Comparison of ENCODE assay signal across 19 cellular contexts in the genomic region with DNA sequence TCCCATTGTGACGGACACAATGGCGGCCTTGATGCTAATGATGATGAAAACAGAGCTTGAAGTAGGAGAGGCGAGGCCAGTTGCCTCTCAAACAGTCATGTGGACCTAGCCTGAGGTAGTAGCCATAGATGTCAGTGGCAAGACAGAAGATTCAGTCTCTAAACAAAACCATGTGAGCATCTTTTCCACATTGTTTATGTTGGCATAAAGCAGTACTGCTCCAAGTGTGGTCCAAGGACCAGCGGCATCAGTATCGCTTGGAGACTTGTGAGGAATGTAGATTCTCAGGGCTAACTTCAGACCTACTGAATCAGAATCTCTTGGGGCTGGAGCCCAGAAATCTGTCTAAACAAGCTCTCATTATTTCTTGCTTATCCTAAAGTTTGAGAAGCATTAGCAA.
A peak's percentile ranks its signal among the peaks of the same experiment; 100 is the strongest.
DNase-seq lines count a peak whose midpoint lies in the region; ATAC-seq and TF ChIP-seq lines count a peak whose summit lies in the region.
"Had no signal": no experiment of that assay in that cellular context is flagged by ENCODE, and none has a peak within 500 bp of the region (broad histone marks: within the 10 kb centered on the region; RNA-seq: fewer than 3 reads in every experiment).

No MANE protein-coding gene starts in this region.

- ATAC-seq in RWPE2 (ENCODE audit: low read depth) = no peak
- ATAC-seq: activated naive CD4-positive, alpha-beta T cell treated with anti-CD3 and anti-CD28 coated beads, Interleukin-2, amount 50 U/mL, for 72 hours; stimulated activated memory B cell treated with anti-CD40 and anti-IgM and Interleukin-4, amounts not matched to agents 10 μg/mL and 1 μg/mL and 100 μg/mL, for 72 hours had no signal

- no peaks in the 10 kb centered on the region for H3K9me3 ChIP-seq in RWPE2 (ENCODE audit: severe bottlenecking)
- H3K9me3 ChIP-seq in tibial artery = no peaks in the 10 kb centered on the region
- no peaks in the 10 kb centered on the region for H3K9me3 ChIP-seq in SJCRH30 (replicated peaks)
- H3K9me3 ChIP-seq: HAP-1, spleen had no signal

- H3K27ac ChIP-seq in RWPE2 (ENCODE audit: poor library complexity, severe bottlenecking) (peak overlapping the region; percentile 90), tibial artery (peak overlapping the region; percentile 63), SJCRH30 (no peak overlapping the region)
- H3K27ac ChIP-seq: spleen had no signal

- H3K4me1 ChIP-seq in RWPE2 (ENCODE audit: insufficient read depth, poor library complexity, severe bottlenecking) (peaks cover 27% of the 10 kb centered on the region), tibial artery (peaks cover 0 to 53% (median 36%) of the 10 kb centered on the region in 4 donors), SJCRH30 (no peaks in the 10 kb centered on the region)
- H3K4me1 ChIP-seq: HAP-1, spleen had no signal

- H3K4me3 ChIP-seq in RWPE2 (ENCODE audit: severe bottlenecking) (no peak overlapping the region), tibial artery (no peak overlapping the region), SJCRH30 (no peak overlapping the region)
- H3K4me3 ChIP-seq: HAP-1, spleen had no signal

- H3K36me3 ChIP-seq in RWPE2 (ENCODE audit: low read depth) (no peaks in the 10 kb centered on the region), tibial artery (no peaks in the 10 kb centered on the region), SJCRH30 (no peaks in the 10 kb centered on the region)
- H3K36me3 ChIP-seq: HAP-1, spleen had no signal

- intact Hi-C loops in tibial artery (cut with DNase I; ENCODE audit: low total_unique reads) = no loop called here

- TF ChIP-seq CTCF in RWPE2 (IDR thresholded peaks at IDR 0.05; ENCODE audit: poor library complexity, severe bottlenecking) (no peak), tibial artery (IDR thresholded peaks at IDR 0.05) (no peak)

- DNase-seq in RWPE2 (ENCODE audit: low spot score) (no peak), brain pericyte (ENCODE audit: low read depth, low spot score) (peak; percentile 88), foreskin melanocyte (peak; percentile 93), tibial artery (no peak), SJCRH30 (no peak), LoVo (ENCODE audit: low spot score) (no peak), T1000 (lab: John Stamatoyannopoulos, UW) (no peak)
- DNase-seq: activated B cell treated with CpG ODN at 0.5 μM for 24 hours; aorta; CD4-positive, alpha-beta T cell; effector memory CD4-positive, alpha-beta T cell; NCI-H1048; NCI-H187 treated with DMSO at 0.1 percent for 48 hours; RPMI8226; spleen; stimulated activated CD4-positive, alpha-beta T cell treated with anti-CD3 and anti-CD28 coated beads, Interleukin-2, amount 100 ng/mL, for 48 hours had no signal

- H3K27me3 ChIP-seq in RWPE2 (ENCODE audit: insufficient read depth, poor library complexity, severe bottlenecking) (no peaks in the 10 kb centered on the region), tibial artery (no peaks in the 10 kb centered on the region), SJCRH30 (no peaks in the 10 kb centered on the region)
- H3K27me3 ChIP-seq: spleen had no signal

Comparison
In these comparisons a context has a peak if more than half of its experiments do, and no peak if none do; other contexts are left out.
1. DNase-seq: peak in brain pericyte (single experiment) and foreskin melanocyte (single experiment); none in RWPE2 (single experiment), tibial artery (0 of 2), SJCRH30 (0 of 2), LoVo (single experiment) and T1000 (single experiment).